1 cellular context compared by ENCODE assay signal in genomic region chr19:10292789-10293636, GRCh38.
TF ChIP-seq lines count a peak whose summit lies in the region.

No MANE protein-coding gene starts in this region.

TF ChIP-seq in K562, 482 proteins besides CTCF, POLR2A, EP300 and RAD21 (continued from another document and continues in another):
- TF ChIP-seq FOXA1 (IDR thresholded peaks at IDR 0.05; ENCODE audit: borderline replicate concordance) (no peak), TGIF2 (CRISPR knock-in tag; IDR thresholded peaks at IDR 0.05) (no peak), PHF8 (IDR thresholded peaks at IDR 0.05; ENCODE audit: borderline replicate concordance, low read length) (peak; percentile 36; the same call in 1 of the 2 replicates), CHD1 (IDR thresholded peaks at IDR 0.05; ENCODE audit: low read length) (peak; percentile 28), ZNF253 (CRISPR knock-in tag; conservative IDR thresholded peaks at IDR 0.05) (no peak), SMARCE1 (IDR thresholded peaks at IDR 0.05) (peak; percentile 19; the same call in 1 of the 2 replicates), IFI16 (CRISPR knock-in tag; IDR thresholded peaks at IDR 0.05) (no peak), BCOR (IDR thresholded peaks at IDR 0.05) (no peak), CHAMP1 (IDR thresholded peaks at IDR 0.05) (no peak), ZFX (CRISPR knock-in tag; IDR thresholded peaks at IDR 0.05) (peak; percentile 63), EP400 (IDR thresholded peaks at IDR 0.05) (no peak), ZNF23 (CRISPR knock-in tag; IDR thresholded peaks at IDR 0.05) (no peak), XRCC4 (IDR thresholded peaks at IDR 0.05; ENCODE audit: extremely low read depth, insufficient read depth, insufficient read length) (no peak), SMAD3 (CRISPR knock-in tag; conservative IDR thresholded peaks at IDR 0.05) (no peak), MAFF (IDR thresholded peaks at IDR 0.05; ENCODE audit: low read length) (no peak), POLR2B (IDR thresholded peaks at IDR 0.05; ENCODE audit: low read depth, partially characterized antibody) (no peak), HBP1 (CRISPR knock-in tag; IDR thresholded peaks at IDR 0.05) (0 out of 2 replicates have a peak, but pooled peaks have one; percentile 31), KLF16 (IDR thresholded peaks at IDR 0.05) (no peak), FOXA3 (CRISPR knock-in tag; conservative IDR thresholded peaks at IDR 0.05 in 1 of 2, IDR thresholded peaks at IDR 0.05 in 1 of 2) (no peak; a peak in 1 of 4 replicates), SIX5 (IDR thresholded peaks at IDR 0.05; ENCODE audit: borderline replicate concordance in 1 of 2, insufficient read depth in 1 of 2, low read depth in 1 of 2, low read length in 2 of 2) (no peak), SRSF3 (IDR thresholded peaks at IDR 0.05; ENCODE audit: insufficient read depth, low read length) (no peak), SNRNP70 (optimal IDR thresholded peaks at IDR 0.05; ENCODE audit: low read depth, low read length) (no peak), HDAC3 (IDR thresholded peaks at IDR 0.05; ENCODE audit: borderline replicate concordance, partially characterized antibody) (no peak), SIN3B (IDR thresholded peaks at IDR 0.05; ENCODE audit: low read depth) (peak; percentile 17; the same call in 1 of the 2 replicates), SIRT6 (IDR thresholded peaks at IDR 0.05; ENCODE audit: low read depth, low read length) (peak; percentile 77), SAFB2 (IDR thresholded peaks at IDR 0.05; ENCODE audit: borderline replicate concordance, low read depth, low read length, severe bottlenecking) (no peak), CBFA2T2 (conservative IDR thresholded peaks at IDR 0.05) (no peak), ZNF347 (CRISPR knock-in tag; IDR thresholded peaks at IDR 0.05; ENCODE audit: low read depth) (no peak), RBM22 (IDR thresholded peaks at IDR 0.05; ENCODE audit: low read depth, low read length, poor library complexity, severe bottlenecking) (no peak), POLR2AphosphoS5 (IDR thresholded peaks at IDR 0.05; ENCODE audit: control insufficient read depth, insufficient read depth, low read depth, low read length) (no peak), ZNF696 (CRISPR knock-in tag; conservative IDR thresholded peaks at IDR 0.05) (no peak), TRIM24 (IDR thresholded peaks at IDR 0.05) (peak; percentile 15 to 28; a peak in 2 of 4 replicates), GTF3C2 (IDR thresholded peaks at IDR 0.05; ENCODE audit: borderline replicate concordance, extremely low read depth, insufficient read length) (no peak)
- TF ChIP-seq, protein P1, sequence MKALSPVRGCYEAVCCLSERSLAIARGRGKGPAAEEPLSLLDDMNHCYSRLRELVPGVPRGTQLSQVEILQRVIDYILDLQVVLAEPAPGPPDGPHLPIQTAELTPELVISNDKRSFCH (CRISPR knock-in tag; IDR thresholded peaks at IDR 0.05) = no peak
- TF ChIP-seq, protein P1 (tag; IDR thresholded peaks at IDR 0.05) = peak; percentile 50; the same call in 1 of the 2 replicates
- TF ChIP-seq, protein P2, sequence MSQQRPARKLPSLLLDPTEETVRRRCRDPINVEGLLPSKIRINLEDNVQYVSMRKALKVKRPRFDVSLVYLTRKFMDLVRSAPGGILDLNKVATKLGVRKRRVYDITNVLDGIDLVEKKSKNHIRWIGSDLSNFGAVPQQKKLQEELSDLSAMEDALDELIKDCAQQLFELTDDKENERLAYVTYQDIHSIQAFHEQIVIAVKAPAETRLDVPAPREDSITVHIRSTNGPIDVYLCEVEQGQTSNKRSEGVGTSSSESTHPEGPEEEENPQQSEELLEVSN (IDR thresholded peaks at IDR 0.05; ENCODE audit: borderline replicate concordance in 1 of 2, extremely low read depth in 1 of 2, insufficient read depth in 1 of 2, insufficient read length in 1 of 2, low read depth in 1 of 2, low read length in 1 of 2, poor library complexity in 1 of 2, severe bottlenecking in 1 of 2) = peak in 1 of 2 experiments; percentile 37
- TF ChIP-seq, protein P3, sequence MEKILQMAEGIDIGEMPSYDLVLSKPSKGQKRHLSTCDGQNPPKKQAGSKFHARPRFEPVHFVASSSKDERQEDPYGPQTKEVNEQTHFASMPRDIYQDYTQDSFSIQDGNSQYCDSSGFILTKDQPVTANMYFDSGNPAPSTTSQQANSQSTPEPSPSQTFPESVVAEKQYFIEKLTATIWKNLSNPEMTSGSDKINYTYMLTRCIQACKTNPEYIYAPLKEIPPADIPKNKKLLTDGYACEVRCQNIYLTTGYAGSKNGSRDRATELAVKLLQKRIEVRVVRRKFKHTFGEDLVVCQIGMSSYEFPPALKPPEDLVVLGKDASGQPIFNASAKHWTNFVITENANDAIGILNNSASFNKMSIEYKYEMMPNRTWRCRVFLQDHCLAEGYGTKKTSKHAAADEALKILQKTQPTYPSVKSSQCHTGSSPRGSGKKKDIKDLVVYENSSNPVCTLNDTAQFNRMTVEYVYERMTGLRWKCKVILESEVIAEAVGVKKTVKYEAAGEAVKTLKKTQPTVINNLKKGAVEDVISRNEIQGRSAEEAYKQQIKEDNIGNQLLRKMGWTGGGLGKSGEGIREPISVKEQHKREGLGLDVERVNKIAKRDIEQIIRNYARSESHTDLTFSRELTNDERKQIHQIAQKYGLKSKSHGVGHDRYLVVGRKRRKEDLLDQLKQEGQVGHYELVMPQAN (IDR thresholded peaks at IDR 0.05; ENCODE audit: borderline replicate concordance) = peak; percentile 24; the same call in 1 of the 2 replicates
- TF ChIP-seq, protein P4, sequence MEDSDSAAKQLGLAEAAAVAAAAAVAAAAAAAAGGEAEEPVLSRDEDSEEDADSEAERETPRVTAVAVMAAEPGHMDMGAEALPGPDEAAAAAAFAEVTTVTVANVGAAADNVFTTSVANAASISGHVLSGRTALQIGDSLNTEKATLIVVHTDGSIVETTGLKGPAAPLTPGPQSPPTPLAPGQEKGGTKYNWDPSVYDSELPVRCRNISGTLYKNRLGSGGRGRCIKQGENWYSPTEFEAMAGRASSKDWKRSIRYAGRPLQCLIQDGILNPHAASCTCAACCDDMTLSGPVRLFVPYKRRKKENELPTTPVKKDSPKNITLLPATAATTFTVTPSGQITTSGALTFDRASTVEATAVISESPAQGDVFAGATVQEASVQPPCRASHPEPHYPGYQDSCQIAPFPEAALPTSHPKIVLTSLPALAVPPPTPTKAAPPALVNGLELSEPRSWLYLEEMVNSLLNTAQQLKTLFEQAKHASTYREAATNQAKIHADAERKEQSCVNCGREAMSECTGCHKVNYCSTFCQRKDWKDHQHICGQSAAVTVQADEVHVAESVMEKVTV (CRISPR knock-in tag; IDR thresholded peaks at IDR 0.05) = no peak
- TF ChIP-seq, protein P5, sequence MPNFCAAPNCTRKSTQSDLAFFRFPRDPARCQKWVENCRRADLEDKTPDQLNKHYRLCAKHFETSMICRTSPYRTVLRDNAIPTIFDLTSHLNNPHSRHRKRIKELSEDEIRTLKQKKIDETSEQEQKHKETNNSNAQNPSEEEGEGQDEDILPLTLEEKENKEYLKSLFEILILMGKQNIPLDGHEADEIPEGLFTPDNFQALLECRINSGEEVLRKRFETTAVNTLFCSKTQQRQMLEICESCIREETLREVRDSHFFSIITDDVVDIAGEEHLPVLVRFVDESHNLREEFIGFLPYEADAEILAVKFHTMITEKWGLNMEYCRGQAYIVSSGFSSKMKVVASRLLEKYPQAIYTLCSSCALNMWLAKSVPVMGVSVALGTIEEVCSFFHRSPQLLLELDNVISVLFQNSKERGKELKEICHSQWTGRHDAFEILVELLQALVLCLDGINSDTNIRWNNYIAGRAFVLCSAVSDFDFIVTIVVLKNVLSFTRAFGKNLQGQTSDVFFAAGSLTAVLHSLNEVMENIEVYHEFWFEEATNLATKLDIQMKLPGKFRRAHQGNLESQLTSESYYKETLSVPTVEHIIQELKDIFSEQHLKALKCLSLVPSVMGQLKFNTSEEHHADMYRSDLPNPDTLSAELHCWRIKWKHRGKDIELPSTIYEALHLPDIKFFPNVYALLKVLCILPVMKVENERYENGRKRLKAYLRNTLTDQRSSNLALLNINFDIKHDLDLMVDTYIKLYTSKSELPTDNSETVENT (CRISPR knock-in tag; IDR thresholded peaks at IDR 0.05) = no peak
